ENCODE assay signal across 9 cellular contexts in genomic region chr13:50127017-50127725, GRCh38.
DNase-seq lines count a peak whose midpoint lies in the region; ATAC-seq, FAIRE-seq and TF ChIP-seq lines count a peak whose summit lies in the region.
"Had no signal": no experiment of that assay in that cellular context is flagged by ENCODE, and none has a peak within 500 bp of the region (broad histone marks: within the 10 kb centered on the region; RNA-seq: fewer than 3 reads in every experiment).

No MANE protein-coding gene starts in this region.

- H3K4me1 ChIP-seq in endothelial cell of umbilical vein (ENCODE audit: control insufficient read depth, extremely low read depth, insufficient read depth, low read length) (peaks cover 17% of the 10 kb centered on the region), upper lobe of right lung (peaks cover 37% of the 10 kb centered on the region)

- H3K27ac ChIP-seq in endothelial cell of umbilical vein (ENCODE audit: insufficient read depth, low read depth, low read length) (no peak overlapping the region), upper lobe of right lung (peak overlapping the region; percentile 96)

- no peaks in the 10 kb centered on the region for H3K79me2 ChIP-seq in endothelial cell of umbilical vein (ENCODE audit: control insufficient read depth, insufficient read depth, low read length)

- H3K9me3 ChIP-seq in endothelial cell of umbilical vein (replicated peaks; ENCODE audit: control insufficient read depth, insufficient read depth, low read length) (no peaks in the 10 kb centered on the region), upper lobe of right lung (no peaks in the 10 kb centered on the region)
- H3K9me3 ChIP-seq: pancreas had no signal

- no TSS peak for BruUV-seq in endothelial cell of umbilical vein (replicated peaks; lab: Mats Ljungman, UMichigan)

- peaks cover 25 to 30% of the 10 kb centered on the region in 2 experiments for H3K27me3 ChIP-seq in endothelial cell of umbilical vein (ENCODE audit: control insufficient read depth in 2 of 2, insufficient read depth in 2 of 2, low read length in 2 of 2)
- peaks cover 41% of the 10 kb centered on the region for H3K27me3 ChIP-seq in upper lobe of right lung

- POLR2A ChIA-PET in activated CD4-positive, alpha-beta memory T cell treated with anti-CD3 and anti-CD28 coated beads for 36 hours (lab: Charles Lee): interaction anchor here (0.6 to 11.0 kb wide), 7 partner anchors 32 to 364 kb away, joined by 3 to 132 read pairs (median 5); partner anchors contain the start of gene TRIM13
- POLR2A ChIA-PET in endothelial cell of umbilical vein (lab: Charles Lee): no interaction called here

- no peak overlapping the region for H3K9ac ChIP-seq in endothelial cell of umbilical vein (replicated peaks; ENCODE audit: extremely low read depth, insufficient read depth, low read length)

- H3K36me3 ChIP-seq in endothelial cell of umbilical vein (ENCODE audit: control insufficient read depth in 2 of 2, extremely low read depth in 1 of 2, insufficient read depth in 2 of 2, low read length in 2 of 2) (no peaks in the 10 kb centered on the region), upper lobe of right lung (no peaks in the 10 kb centered on the region)
- H3K36me3 ChIP-seq: pancreas had no signal

- FAIRE-seq in endothelial cell of umbilical vein (lab: Jason Lieb, UNC) (no peak), urothelium cell line (lab: Jason Lieb, UNC) (no peak)
- FAIRE-seq: pancreas had no signal

- peaks cover 37% of the 10 kb centered on the region for H3K27me3 Mint-ChIP-seq in activated CD4-positive, alpha-beta memory T cell treated with anti-CD3 and anti-CD28 coated beads for 36 hours
- peaks cover 19 to 29% of the 10 kb centered on the region in 2 donors for H3K27me3 Mint-ChIP-seq in natural killer cell (ENCODE audit: low read depth in 2 of 2)

- H4K20me1 ChIP-seq in endothelial cell of umbilical vein (replicated peaks; ENCODE audit: control insufficient read depth, extremely low read depth, insufficient read depth, low read length): no peaks in the 10 kb centered on the region

- H2AFZ ChIP-seq in endothelial cell of umbilical vein (ENCODE audit: low read depth, low read length): peak overlapping the region; percentile 23

- H3K9me3 Mint-ChIP-seq in activated CD4-positive, alpha-beta memory T cell treated with anti-CD3 and anti-CD28 coated beads for 36 hours: no peaks in the 10 kb centered on the region
- no peaks in the 10 kb centered on the region for H3K9me3 Mint-ChIP-seq in natural killer cell

- no peak for ATAC-seq in natural killer cell
- no peak for ATAC-seq in upper lobe of right lung
- ATAC-seq in HG03095 (IDR thresholded peaks at IDR 0.05; ENCODE audit: unreplicated experiment): no peak
- ATAC-seq: pancreas had no signal

- intact Hi-C loops in activated CD4-positive, alpha-beta memory T cell treated with anti-CD3 and anti-CD28 coated beads for 36 hours (cut with micrococcal nuclease): loop anchor here (10.0 kb wide), 1 partner anchor 1698 kb away; no protein-coding TSS in a partner anchor
- intact Hi-C loops in endothelial cell of umbilical vein (cut with micrococcal nuclease): loop anchor here (10.0 kb wide), 1 partner anchor 558 kb away; no protein-coding TSS in a partner anchor
- intact Hi-C loops in natural killer cell (cut with micrococcal nuclease): loop anchor here (10.0 kb wide), 2 partner anchors 108 to 682 kb away; partner anchors contain the start of genes CAB39L and SETDB2
- intact Hi-C loops in upper lobe of right lung (cut with DNase I): no loop called here

- peak overlapping the region; percentile 74 for H3K4me3 Mint-ChIP-seq in activated CD4-positive, alpha-beta memory T cell treated with anti-CD3 and anti-CD28 coated beads for 36 hours
- H3K4me3 Mint-ChIP-seq in natural killer cell: peak overlapping the region; percentile 91

- peaks cover 71% of the 10 kb centered on the region for H3K4me1 Mint-ChIP-seq in activated CD4-positive, alpha-beta memory T cell treated with anti-CD3 and anti-CD28 coated beads for 36 hours (ENCODE audit: low read depth)
- H3K4me1 Mint-ChIP-seq in natural killer cell: peaks cover 49 to 64% of the 10 kb centered on the region in 2 donors

- H3K4me3 ChIP-seq in GM12865 (ENCODE audit: low read depth, low read length) (no peak overlapping the region), endothelial cell of umbilical vein (replicated peaks in 1 of 3; ENCODE audit: insufficient read depth in 1 of 3, low read depth in 1 of 3, low read length in 3 of 3) (peak overlapping the region in 2 of 3 experiments; percentile 1 to 19), upper lobe of right lung (peak overlapping the region; percentile 71)

- TF ChIP-seq CTCF in GM12865 (IDR thresholded peaks at IDR 0.05; ENCODE audit: insufficient read depth, low read depth, low read length, missing control alignments) (no peak), endothelial cell of umbilical vein (IDR thresholded peaks at IDR 0.05; ENCODE audit: extremely low read depth in 1 of 2, insufficient read depth in 1 of 2, low read depth in 1 of 2, low read length in 2 of 2) (no peak), natural killer cell (IDR thresholded peaks at IDR 0.05) (no peak), upper lobe of right lung (IDR thresholded peaks at IDR 0.05) (no peak)

- H3K27ac Mint-ChIP-seq in activated CD4-positive, alpha-beta memory T cell treated with anti-CD3 and anti-CD28 coated beads for 36 hours: peak overlapping the region; percentile 85
- peak overlapping the region; percentile 93 to 98 for H3K27ac Mint-ChIP-seq in natural killer cell

- H3K4me2 ChIP-seq in endothelial cell of umbilical vein (ENCODE audit: insufficient read depth, low read length): peak overlapping the region; percentile 50

- peaks cover 2% of the 10 kb centered on the region for H3K36me3 Mint-ChIP-seq in activated CD4-positive, alpha-beta memory T cell treated with anti-CD3 and anti-CD28 coated beads for 36 hours
- H3K36me3 Mint-ChIP-seq in natural killer cell: no peaks in the 10 kb centered on the region

- dilution Hi-C loops in endothelial cell of umbilical vein (cut with MboI; ENCODE audit: extremely low pct_ligation_motif_present, low sequenced_read_pairs): no loop called here

- no peaks in the 10 kb centered on the region for H3K9me1 ChIP-seq in endothelial cell of umbilical vein (replicated peaks; ENCODE audit: control insufficient read depth, extremely low read depth, insufficient read depth, low read length)

- DNase-seq in GM12865 (ENCODE audit: low read depth) (peak; percentile 12), endothelial cell of umbilical vein (ENCODE audit: low read depth, low spot score) (no peak), natural killer cell (peak; percentile 46), upper lobe of right lung (peak; percentile 85), NCI-H345 treated with DMSO at 0.1 percent for 48 hours (lab: John Stamatoyannopoulos, UW; ENCODE audit: unreplicated experiment) (no peak), urothelium cell line (ENCODE audit: low spot score) (no peak)
- peak; percentile 68 for DNase-seq in activated CD4-positive, alpha-beta memory T cell treated with anti-CD3 and anti-CD28 coated beads for 36 hours

- no peak for TF ChIP-seq POLR2A in endothelial cell of umbilical vein (IDR thresholded peaks at IDR 0.05; ENCODE audit: low read depth, low read length)

- CTCF ChIA-PET in activated CD4-positive, alpha-beta memory T cell treated with anti-CD3 and anti-CD28 coated beads for 36 hours (lab: Charles Lee): interaction anchor here (0.6 to 4.0 kb wide), 9 partner anchors 10 to 130 kb away, joined by 3 to 36 read pairs (median 5); partner anchors contain the start of gene TRIM13
- CTCF ChIA-PET in endothelial cell of umbilical vein (lab: Charles Lee): interaction anchor here (0.8 to 6.8 kb wide), 7 partner anchors 9 to 785 kb away, joined by 3 to 58 read pairs (median 4); partner anchors contain the start of gene TRIM13

TF ChIP-seq in endothelial cell of umbilical vein, 7 proteins besides CTCF, POLR2A, EP300 and RAD21:
- TF ChIP-seq POLR2AphosphoS5 (IDR thresholded peaks at IDR 0.05; ENCODE audit: insufficient read depth, low read depth, low read length) (no peak), EZH2 (IDR thresholded peaks at IDR 0.05; ENCODE audit: borderline replicate concordance, low read depth, low read length, severe bottlenecking) (no peak), FOS (IDR thresholded peaks at IDR 0.05; ENCODE audit: borderline replicate concordance, insufficient read depth, low read length) (no peak), MAX (IDR thresholded peaks at IDR 0.05; ENCODE audit: insufficient read depth, insufficient read length) (no peak), GATA2 (IDR thresholded peaks at IDR 0.05; ENCODE audit: insufficient read depth, insufficient read length, low read depth, low read length) (no peak), MYC (IDR thresholded peaks at IDR 0.05; ENCODE audit: low read depth, low read length) (no peak), JUN (IDR thresholded peaks at IDR 0.05; ENCODE audit: borderline replicate concordance, insufficient read depth, insufficient read length, low read depth) (no peak)

Comparison
In these comparisons a context has a peak if more than half of its experiments do, and no peak if none do; other contexts are left out.
1. DNase-seq: peak in GM12865 (single experiment), activated CD4-positive, alpha-beta memory T cell treated with anti-CD3 and anti-CD28 coated beads for 36 hours (single experiment), natural killer cell (single experiment) and upper lobe of right lung (single experiment); none in endothelial cell of umbilical vein (single experiment), NCI-H345 treated with DMSO at 0.1 percent for 48 hours (single experiment) and urothelium cell line (single experiment).